11 cellular contexts compared by ENCODE assay signal in the genomic region with DNA sequence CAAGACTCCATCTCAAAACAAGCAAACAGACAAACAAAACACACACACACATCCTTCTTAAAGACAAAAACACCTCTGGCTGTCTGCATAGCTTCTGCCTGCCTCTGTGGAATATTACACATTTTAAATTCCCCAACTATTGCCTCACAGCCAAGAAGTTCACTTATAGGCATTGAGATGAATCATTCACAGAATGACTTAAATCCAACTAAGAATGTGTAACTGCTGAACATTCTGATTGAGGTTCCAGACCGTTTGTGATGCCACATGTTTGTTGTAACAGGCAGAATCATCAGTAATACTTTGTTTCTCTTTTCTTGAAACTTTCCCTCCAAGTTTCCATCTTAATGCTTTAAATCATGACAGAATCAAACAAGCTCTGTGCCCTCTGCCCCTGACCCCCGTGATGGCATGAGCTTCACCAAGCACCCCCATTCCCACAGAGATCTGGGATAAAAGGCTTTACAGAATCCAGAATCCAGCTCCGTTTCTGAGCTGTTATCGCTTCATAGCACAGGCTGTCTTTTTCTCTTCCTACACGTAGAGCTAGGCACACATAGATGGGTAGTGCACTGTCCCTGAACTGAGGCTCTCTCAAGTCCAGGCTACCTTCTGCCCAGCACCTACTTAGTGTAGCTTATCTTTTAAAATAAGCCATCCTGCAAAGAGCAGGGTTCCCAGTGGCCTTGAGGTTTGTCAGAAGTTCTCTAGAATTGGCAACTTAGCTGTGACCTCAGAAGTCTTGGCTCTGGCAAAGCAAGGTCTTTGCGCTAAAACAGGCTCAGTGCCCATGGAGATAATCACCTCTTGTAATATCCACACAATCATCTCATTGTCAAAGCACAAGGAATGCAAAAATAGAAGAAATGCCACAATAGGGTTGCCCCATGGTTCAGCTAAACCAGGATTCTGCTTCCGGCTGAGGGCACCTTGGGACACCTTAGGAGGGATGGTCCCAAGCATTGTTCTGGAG. TPM values are rescaled to one million over a fixed set of nuclear protein-coding genes. Genes with fewer than 3 reads are reported as not detected.
A peak's percentile ranks its signal among the peaks of the same experiment; 100 is the strongest.
DNase-seq lines count a peak whose midpoint lies in the region; ATAC-seq and TF ChIP-seq lines count a peak whose summit lies in the region.
"Had no signal": no experiment of that assay in that cellular context is flagged by ENCODE, and none has a peak within 500 bp of the region (broad histone marks: within the 10 kb centered on the region; RNA-seq: fewer than 3 reads in every experiment).

No MANE protein-coding gene starts in this region.

- H3K4me2 ChIP-seq in BLaER1, result peak overlapping the region; percentile 80; the same call in 1 of the 2 replicates

- H3K9me3 ChIP-seq in BLaER1, result no peaks in the 10 kb centered on the region

- H3K4me1 ChIP-seq in BLaER1, result peaks cover 68% of the 10 kb centered on the region

- H3K27me3 Mint-ChIP-seq in osteocyte (ENCODE audit: unreplicated experiment), result no peaks in the 10 kb centered on the region
- no peaks in the 10 kb centered on the region for H3K27me3 Mint-ChIP-seq in activated CD8-positive, alpha-beta T cell treated with anti-CD3 and anti-CD28 coated beads for 36 hours

- no peaks in the 10 kb centered on the region for H4K20me1 ChIP-seq in BLaER1

- no peak overlapping the region for H3K9ac ChIP-seq in BLaER1

- POLR2A ChIA-PET in activated CD8-positive, alpha-beta T cell treated with anti-CD3 and anti-CD28 coated beads for 36 hours (lab: Charles Lee), result no interaction called here

- H3K4me3 Mint-ChIP-seq in osteocyte (ENCODE audit: unreplicated experiment), result no peak overlapping the region
- H3K4me3 Mint-ChIP-seq in activated CD8-positive, alpha-beta T cell treated with anti-CD3 and anti-CD28 coated beads for 36 hours, result no peak overlapping the region

- H3K27ac Mint-ChIP-seq in osteocyte (ENCODE audit: unreplicated experiment), result peak overlapping the region; percentile 54
- H3K27ac Mint-ChIP-seq in activated CD8-positive, alpha-beta T cell treated with anti-CD3 and anti-CD28 coated beads for 36 hours, result no peak overlapping the region

- no peak for ATAC-seq in activated CD8-positive, alpha-beta T cell treated with anti-CD3 and anti-CD28 coated beads for 36 hours

- DNase-seq in NCI-H226, result peak; percentile 90
- peak; percentile 71 for DNase-seq in epithelial cell of prostate (ENCODE audit: low read depth, low spot score)
- DNase-seq in osteocyte (ENCODE audit: extremely low spot score, unreplicated experiment), result no peak
- DNase-seq in middle frontal gyrus (ENCODE audit: extremely low spot score, low spot score), result no peak
- no peak for DNase-seq in NCI-H1436 treated with DMSO at 0.1 percent for 48 hours (lab: John Stamatoyannopoulos, UW)
- no peak for DNase-seq in activated CD8-positive, alpha-beta T cell treated with anti-CD3 and anti-CD28 coated beads for 36 hours
- DNase-seq in cerebellum (ENCODE audit: low spot score), result no peak
- DNase-seq: activated CD4-positive, alpha-beta T cell treated with anti-CD3 and anti-CD28 coated beads for 48 hours; NCI-H2029 treated with DMSO at 0.1 percent for 48 hours; stimulated activated CD4-positive, alpha-beta T cell treated with anti-CD3 and anti-CD28 coated beads, Interleukin-12 subunit alpha, Interleukin-12 subunit beta, amount 100 ng/mL, for 4 hours had no signal

- peaks cover 47% of the 10 kb centered on the region for H3K4me1 Mint-ChIP-seq in osteocyte (ENCODE audit: unreplicated experiment)
- H3K4me1 Mint-ChIP-seq in activated CD8-positive, alpha-beta T cell treated with anti-CD3 and anti-CD28 coated beads for 36 hours (ENCODE audit: low read depth), result peaks cover 2% of the 10 kb centered on the region

- CTCF ChIA-PET in activated CD8-positive, alpha-beta T cell treated with anti-CD3 and anti-CD28 coated beads for 36 hours (lab: Charles Lee), result interaction anchor here (0.8 to 1.4 kb wide), 2 partner anchors 10 to 11 kb away, joined by 3 read pairs; no protein-coding TSS in a partner anchor

- no peak overlapping the region for H3K4me3 ChIP-seq in BLaER1

- H3K9me3 Mint-ChIP-seq in osteocyte (ENCODE audit: unreplicated experiment), result no peaks in the 10 kb centered on the region
- no peaks in the 10 kb centered on the region for H3K9me3 Mint-ChIP-seq in activated CD8-positive, alpha-beta T cell treated with anti-CD3 and anti-CD28 coated beads for 36 hours

- no peak overlapping the region for H3K27ac ChIP-seq in BLaER1
- H3K27ac ChIP-seq in epithelial cell of prostate, result peak overlapping the region; percentile 92

- no peaks in the 10 kb centered on the region for H3K36me3 ChIP-seq in BLaER1

- no peaks in the 10 kb centered on the region for H3K36me3 Mint-ChIP-seq in osteocyte (ENCODE audit: unreplicated experiment)
- H3K36me3 Mint-ChIP-seq in activated CD8-positive, alpha-beta T cell treated with anti-CD3 and anti-CD28 coated beads for 36 hours (ENCODE audit: low read depth), result no peaks in the 10 kb centered on the region

- intact Hi-C loops in activated CD8-positive, alpha-beta T cell treated with anti-CD3 and anti-CD28 coated beads for 36 hours (cut with micrococcal nuclease), result no loop called here

- TF ChIP-seq CTCF in osteocyte (IDR thresholded peaks at IDR 0.05), result no peak
- no peak for TF ChIP-seq CTCF in activated CD8-positive, alpha-beta T cell treated with anti-CD3 and anti-CD28 coated beads for 36 hours (IDR thresholded peaks at IDR 0.05)

- no peaks in the 10 kb centered on the region for H3K27me3 ChIP-seq in BLaER1

RNA-seq across cellular contexts. Expression of a gene that starts 32.9 kb away (rescaled TPM):
- total RNA-seq in osteocyte (11.0 and 14.1 TPM in 2 replicates), cerebellum (13.0 TPM)
- total RNA-seq in activated CD8-positive, alpha-beta T cell treated with anti-CD3 and anti-CD28 coated beads for 36 hours, result 10 to 100 TPM in 1 of 2 experiments, 1 to 10 TPM in 1; 8.3 to 12.2 TPM

Comparison
In these comparisons a context has a peak if more than half of its experiments do, and no peak if none do; other contexts are left out.
1. DNase-seq: peak in NCI-H226 (single experiment) and epithelial cell of prostate (single experiment); none in osteocyte (single experiment), middle frontal gyrus (single experiment), NCI-H1436 treated with DMSO at 0.1 percent for 48 hours (single experiment), activated CD8-positive, alpha-beta T cell treated with anti-CD3 and anti-CD28 coated beads for 36 hours (single experiment) and cerebellum (single experiment).